In the genomic region with DNA sequence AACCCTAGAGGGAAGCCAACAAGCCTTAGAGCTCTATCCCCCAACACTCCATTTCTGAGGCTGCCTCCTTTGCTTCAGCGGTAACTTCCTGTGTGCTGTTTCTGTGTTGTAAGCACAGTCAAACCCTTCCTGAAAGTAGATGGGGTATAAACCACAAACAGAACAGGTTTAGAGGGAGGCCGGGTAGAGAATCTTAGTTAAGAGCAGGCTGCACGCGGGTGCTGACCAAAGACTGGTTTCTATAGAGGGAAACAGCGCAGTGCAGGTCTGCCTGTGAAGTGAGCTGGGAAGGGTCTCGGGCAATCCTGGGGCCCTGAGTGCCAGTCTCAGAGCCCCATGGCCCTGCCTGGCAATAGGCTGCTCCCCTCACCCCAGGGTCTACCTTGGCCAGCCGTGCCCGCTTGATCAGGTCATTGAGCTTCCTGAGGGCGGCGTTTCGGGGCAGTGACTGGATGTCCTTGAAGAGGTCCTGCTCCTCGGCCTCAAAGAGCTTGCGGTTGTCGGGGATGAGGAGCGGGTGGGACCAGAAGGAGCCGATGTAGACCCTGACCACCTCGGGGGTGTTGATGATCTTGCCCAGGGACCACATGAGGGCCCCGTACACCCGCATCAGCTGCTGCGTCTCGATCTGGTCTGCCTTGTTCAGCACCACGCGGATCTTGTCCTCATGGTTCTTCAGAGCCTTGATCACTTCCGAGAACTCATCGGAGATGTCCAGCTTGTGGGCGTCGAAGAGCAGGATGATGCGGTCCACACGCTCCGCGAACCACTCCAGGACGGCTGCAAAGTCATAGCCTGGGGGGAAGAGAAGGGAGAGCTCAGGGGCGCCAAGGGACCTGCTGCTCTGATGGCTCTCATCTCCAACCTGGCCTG, we compare ENCODE assay signal across 8 cellular contexts. TPM values are rescaled to one million over a fixed set of nuclear protein-coding genes. Genes with fewer than 3 reads are reported as not detected.
DNase-seq lines count a peak whose midpoint lies in the region; ATAC-seq and TF ChIP-seq lines count a peak whose summit lies in the region.

No MANE protein-coding gene starts in this region.

- peaks cover 28% of the 10 kb centered on the region for H3K36me3 ChIP-seq in DND-41 (ENCODE audit: insufficient read depth, low read length)
- peaks cover under 1 to 21% (median 9%) of the 10 kb centered on the region in 3 experiments for H3K36me3 ChIP-seq in naive thymus-derived CD4-positive, alpha-beta T cell (ENCODE audit: control insufficient read depth in 2 of 3, insufficient read depth in 3 of 3, low read length in 3 of 3)

- peak overlapping the region; percentile 57 for H3K9ac ChIP-seq in DND-41 (ENCODE audit: low read depth, low read length)

- H3K36me3 Mint-ChIP-seq in naive thymus-derived CD4-positive, alpha-beta T cell = peaks cover 0 to 41% (median 11%) of the 10 kb centered on the region in 5 donors

- peak overlapping the region; percentile 51 for H2AFZ ChIP-seq in DND-41 (ENCODE audit: low read depth, low read length)

- intact Hi-C loops in naive thymus-derived CD4-positive, alpha-beta T cell (cut with micrococcal nuclease) = loop anchor here (1.0 to 5.0 kb wide), 7 partner anchors 8 to 238 kb away; partner anchors contain the start of genes EHD1 (in 2 of the 2), ATG2A (in 1 of the 2) and VPS51 (in 1 of the 2)

- TF ChIP-seq CTCF in DND-41 (IDR thresholded peaks at IDR 0.05; ENCODE audit: borderline replicate concordance, extremely low read depth, low read length, poor library complexity, severe bottlenecking) = peak; percentile 21

- no peaks in the 10 kb centered on the region for H3K9me3 ChIP-seq in DND-41 (ENCODE audit: insufficient read depth, low read length, severe bottlenecking)
- no peaks in the 10 kb centered on the region for H3K9me3 ChIP-seq in naive thymus-derived CD4-positive, alpha-beta T cell (ENCODE audit: control insufficient read depth in 2 of 3, low read length in 3 of 3)

- H3K4me3 ChIP-seq in DND-41 (ENCODE audit: low read depth in 1 of 2, low read length in 2 of 2) = peak overlapping the region in 1 of 2 experiments; percentile 46; a peak in 2 of 4 replicates
- H3K4me3 ChIP-seq in naive thymus-derived CD4-positive, alpha-beta T cell (ENCODE audit: low read length) = peak overlapping the region; percentile 43

- POLR2A ChIA-PET in naive thymus-derived CD4-positive, alpha-beta T cell (lab: Charles Lee) = interaction anchor here (0.6 to 29.3 kb wide), 17 partner anchors 4 to 561 kb away, joined by 3 to 1324 read pairs (median 4); partner anchors contain the start of genes CDC42BPG, EHD1, FAU and MRPL49

- no peaks in the 10 kb centered on the region for H3K27me3 ChIP-seq in DND-41 (ENCODE audit: insufficient read depth, low read length, poor library complexity)
- no peaks in the 10 kb centered on the region for H3K27me3 ChIP-seq in naive thymus-derived CD4-positive, alpha-beta T cell (ENCODE audit: control insufficient read depth in 2 of 2, insufficient read depth in 2 of 2, low read length in 2 of 2)

- peaks cover 53% of the 10 kb centered on the region for H3K4me1 ChIP-seq in DND-41 (ENCODE audit: insufficient read depth, low read length)
- peaks cover 95 to 96% of the 10 kb centered on the region in 2 donors for H3K4me1 ChIP-seq in naive thymus-derived CD4-positive, alpha-beta T cell (ENCODE audit: control insufficient read depth in 2 of 2, insufficient read depth in 2 of 2, low read length in 2 of 2)

- no peaks in the 10 kb centered on the region for H4K20me1 ChIP-seq in DND-41 (ENCODE audit: insufficient read depth, low read length)

- peak overlapping the region; percentile 80 for H3K27ac ChIP-seq in DND-41 (ENCODE audit: low read length)
- H3K27ac ChIP-seq in naive thymus-derived CD4-positive, alpha-beta T cell (ENCODE audit: low read depth, low read length) = peak overlapping the region; percentile 74

- H3K4me3 Mint-ChIP-seq in naive thymus-derived CD4-positive, alpha-beta T cell = peak overlapping the region; percentile 74 to 91 (median 82)

- DNase-seq in DND-41 = peak; percentile 75
- peak; percentile 41 for DNase-seq in activated CD4-positive, alpha-beta T cell treated with anti-CD3 and anti-CD28 coated beads, Interleukin-2, amount 50 U/mL, for 1 hour
- peak in 8 of 9 donors; percentile 63 to 80 (median 74) for DNase-seq in naive thymus-derived CD4-positive, alpha-beta T cell
- no peak for DNase-seq in HUDEP-2 (lab: John Stamatoyannopoulos, UW; ENCODE audit: unreplicated experiment in 76 of 76)
- DNase-seq in COLO829 (ENCODE audit: low spot score) = no peak
- DNase-seq in NCI-H2107 treated with DMSO at 0.1 percent for 48 hours (lab: John Stamatoyannopoulos, UW; ENCODE audit: unreplicated experiment) = no peak

- ATAC-seq in DND-41 (ENCODE audit: insufficient read depth, low read depth) = peak; percentile 88
- ATAC-seq in GM19397 (IDR thresholded peaks at IDR 0.05; ENCODE audit: unreplicated experiment) = peak; percentile 67
- ATAC-seq in HG03439 (IDR thresholded peaks at IDR 0.05; ENCODE audit: unreplicated experiment) = peak; percentile 56
- peak; percentile 75 for ATAC-seq in naive thymus-derived CD4-positive, alpha-beta T cell

- H3K9me3 Mint-ChIP-seq in naive thymus-derived CD4-positive, alpha-beta T cell = peaks cover 0 to 1% (median 0%) of the 10 kb centered on the region in 11 donors

- CTCF ChIA-PET in naive thymus-derived CD4-positive, alpha-beta T cell (lab: Charles Lee) = interaction anchor here (0.6 to 29.8 kb wide), 5 partner anchors 9 to 1231 kb away, joined by 4 to 945 read pairs (median 35); partner anchors contain the start of gene EHD1

- H3K27ac Mint-ChIP-seq in naive thymus-derived CD4-positive, alpha-beta T cell = peak overlapping the region; percentile 87 to 98 (median 96)

- peak overlapping the region; percentile 63 for H3K4me2 ChIP-seq in DND-41 (ENCODE audit: insufficient read depth, low read length)

- H3K79me2 ChIP-seq in DND-41 (ENCODE audit: insufficient read depth, low read length) = peaks cover 39% of the 10 kb centered on the region

- peaks cover 53 to 92% (median 80%) of the 10 kb centered on the region in 7 donors for H3K4me1 Mint-ChIP-seq in naive thymus-derived CD4-positive, alpha-beta T cell

- H3K27me3 Mint-ChIP-seq in naive thymus-derived CD4-positive, alpha-beta T cell = no peaks in the 10 kb centered on the region

RNA-seq across cellular contexts. Expression of gene CDC42BPG, which starts 15.3 kb away (rescaled TPM):
- total RNA-seq in naive thymus-derived CD4-positive, alpha-beta T cell = 1 to 10 TPM in 4 of 5 experiments, under 1 TPM in 1; 0.22 to 9.2 (median 8.1) TPM
- under 1 TPM; 0.27 to 0.47 TPM for polyA plus RNA-seq in naive thymus-derived CD4-positive, alpha-beta T cell

RNA-seq across cellular contexts. Expression of gene EHD1, which starts 18.6 kb away (rescaled TPM):
- 100 to 1,000 TPM; 124 to 263 (median 208) TPM for total RNA-seq in naive thymus-derived CD4-positive, alpha-beta T cell
- polyA plus RNA-seq in naive thymus-derived CD4-positive, alpha-beta T cell = 100 to 1,000 TPM; 102 to 141 TPM

RNA-seq across cellular contexts. Expression of gene MEN1, which starts 49.4 kb away (rescaled TPM):
- total RNA-seq in naive thymus-derived CD4-positive, alpha-beta T cell = 10 to 100 TPM; 25.7 to 46.4 (median 38.0) TPM
- 10 to 100 TPM; 33.8 to 54.9 TPM for polyA plus RNA-seq in naive thymus-derived CD4-positive, alpha-beta T cell

RNA-seq across cellular contexts. Expression of gene MAP4K2, which starts 56.8 kb away (rescaled TPM):
- 100 to 1,000 TPM in 2 of 5 experiments, 10 to 100 TPM in 3; 75.2 to 130 (median 84.3) TPM for total RNA-seq in naive thymus-derived CD4-positive, alpha-beta T cell
- 10 to 100 TPM; 40.7 to 63.0 TPM for polyA plus RNA-seq in naive thymus-derived CD4-positive, alpha-beta T cell

RNA-seq across cellular contexts. Expression of gene ATG2A, which starts 57.2 kb away (rescaled TPM):
- total RNA-seq in naive thymus-derived CD4-positive, alpha-beta T cell = 100 to 1,000 TPM in 1 of 5 experiments, 10 to 100 TPM in 4; 30.6 to 105 (median 36.2) TPM
- polyA plus RNA-seq in naive thymus-derived CD4-positive, alpha-beta T cell = 1 to 10 TPM; 3.4 to 5.2 TPM

Comparison
In these comparisons a context has a peak if more than half of its experiments do, and no peak if none do; other contexts are left out.
1. DNase-seq: peak in DND-41 (single experiment), activated CD4-positive, alpha-beta T cell treated with anti-CD3 and anti-CD28 coated beads, Interleukin-2, amount 50 U/mL, for 1 hour (single experiment) and naive thymus-derived CD4-positive, alpha-beta T cell (8 of 9); none in HUDEP-2 (0 of 76), COLO829 (single experiment) and NCI-H2107 treated with DMSO at 0.1 percent for 48 hours (single experiment).
2. Peak in every context shown above with its lines, with median percentiles within 50 percentile points of each other: ATAC-seq.